8 cellular contexts compared by ENCODE assay signal in genomic region chr1:108746382-108747127, GRCh38. TPM values are rescaled to one million over a fixed set of nuclear protein-coding genes. Genes with fewer than 3 reads are reported as not detected.
DNase-seq lines count a peak whose midpoint lies in the region; ATAC-seq and TF ChIP-seq lines count a peak whose summit lies in the region.

TSS of gene STXBP3 (plus strand) at chr1:108746674. CDS start at chr1:108746738, 64 bp downstream.

- peaks cover 24% of the 10 kb centered on the region for H3K36me3 Mint-ChIP-seq in activated T-cell treated with anti-CD3 and anti-CD28 coated beads, Interleukin-2, amount 50 U/mL, for 24 hours (ENCODE audit: low read depth)

- DNase-seq in DMS53 (lab: John Stamatoyannopoulos, UW): peak; percentile 99
- peak; percentile 96 for DNase-seq in Jurkat, Clone E6-1 (ENCODE audit: low read depth, low spot score)
- peak; percentile 92 to 98 for DNase-seq in PC-9
- DNase-seq in activated T-cell treated with anti-CD3 and anti-CD28 coated beads, Interleukin-2, amount 50 U/mL, for 24 hours: peak; percentile 100
- DNase-seq in erythroblast (lab: John Stamatoyannopoulos, UW): peak; percentile 99 to 100
- DNase-seq in stimulated activated CD8-positive, alpha-beta memory T cell treated with anti-CD3 and anti-CD28 coated beads, Interleukin-7, amount 100 ng/mL, for 4 hours (ENCODE audit: low read depth in 2 of 2): peak; percentile 99 to 100

- peak within 1 kb of the TSS; percentile 96 for H3K27ac Mint-ChIP-seq in activated T-cell treated with anti-CD3 and anti-CD28 coated beads, Interleukin-2, amount 50 U/mL, for 24 hours

- H3K27me3 ChIP-seq in PC-9 (ENCODE audit: insufficient read depth, low read depth): no peaks in the 10 kb centered on the region
- no peaks in the 10 kb centered on the region for H3K27me3 ChIP-seq in muscle layer of colon (ENCODE audit: control insufficient read depth in 1 of 2, insufficient read depth in 2 of 2, low read length in 2 of 2)

- no peaks in the 10 kb centered on the region for H3K9me3 Mint-ChIP-seq in activated T-cell treated with anti-CD3 and anti-CD28 coated beads, Interleukin-2, amount 50 U/mL, for 24 hours

- H3K9ac ChIP-seq in muscle layer of colon (ENCODE audit: low read length): peak within 1 kb of the TSS; percentile 81

- no peaks in the 10 kb centered on the region for H3K27me3 Mint-ChIP-seq in activated T-cell treated with anti-CD3 and anti-CD28 coated beads, Interleukin-2, amount 50 U/mL, for 24 hours

- peaks cover 32% of the 10 kb centered on the region for H3K79me2 ChIP-seq in PC-9 (ENCODE audit: low read depth)

- H2AFZ ChIP-seq in PC-9: peak within 1 kb of the TSS; percentile 96

- H3K4me1 ChIP-seq in PC-9 (replicated peaks; ENCODE audit: insufficient read depth) (peaks cover 13% of the 10 kb centered on the region), muscle layer of colon (ENCODE audit: insufficient read depth, low read length) (peaks cover 27% of the 10 kb centered on the region)

- H4K20me1 ChIP-seq in PC-9 (ENCODE audit: insufficient read depth): no peaks in the 10 kb centered on the region

- BruUV-seq in PC-9 (replicated peaks; lab: Mats Ljungman, UMichigan): TSS peak; percentile 82

- peak within 1 kb of the TSS; percentile 90 for H3K4me3 Mint-ChIP-seq in activated T-cell treated with anti-CD3 and anti-CD28 coated beads, Interleukin-2, amount 50 U/mL, for 24 hours

- peaks cover 37% of the 10 kb centered on the region for H3K4me1 Mint-ChIP-seq in activated T-cell treated with anti-CD3 and anti-CD28 coated beads, Interleukin-2, amount 50 U/mL, for 24 hours (ENCODE audit: low read depth)

- H3K36me3 ChIP-seq in PC-9 (ENCODE audit: low read depth) (no peaks in the 10 kb centered on the region), muscle layer of colon (ENCODE audit: insufficient read depth, low read length) (no peaks in the 10 kb centered on the region)

- H3K9me2 ChIP-seq in PC-9 (ENCODE audit: insufficient read depth): no peaks in the 10 kb centered on the region

- peaks cover 8% of the 10 kb centered on the region for H3F3A ChIP-seq in PC-9 (ENCODE audit: insufficient read depth, low read depth)

- H3K9me3 ChIP-seq in PC-9 (ENCODE audit: insufficient read depth, low read depth): no peaks in the 10 kb centered on the region
- no peaks in the 10 kb centered on the region for H3K9me3 ChIP-seq in muscle layer of colon (ENCODE audit: low read length)

- CTCF ChIA-PET in PC-9 (lab: Charles Lee): no interaction called here

- peak; percentile 98 for TF ChIP-seq CTCF in PC-9 (conservative IDR thresholded peaks at IDR 0.05)

- H3K4me2 ChIP-seq in PC-9: peak within 1 kb of the TSS; percentile 81

- POLR2A ChIA-PET in PC-9 (lab: Charles Lee; ENCODE audit: unreplicated experiment): interaction anchor here (0.6 kb wide), 3 partner anchors 15 to 81 kb away, joined by 3 to 9 read pairs (median 6); no protein-coding TSS in a partner anchor

- H3K27ac ChIP-seq in PC-9 (peak within 1 kb of the TSS; percentile 83), muscle layer of colon (ENCODE audit: low read depth, low read length) (peak within 1 kb of the TSS; percentile 92)

- intact Hi-C loops in PC-9 (cut with micrococcal nuclease; ENCODE audit: unreplicated experiment): loop anchor here (1.0 to 2.0 kb wide), 5 partner anchors 26 to 296 kb away; partner anchors contain the start of genes HENMT1, PRPF38B and WDR47

- TF ChIP-seq POLR2A in erythroblast (IDR thresholded peaks at IDR 0.05; ENCODE audit: low read length): peak; percentile 98

- H3K4me3 ChIP-seq in Jurkat, Clone E6-1 (ENCODE audit: low read length): peak within 1 kb of the TSS; percentile 85
- H3K4me3 ChIP-seq in PC-9 (peak within 1 kb of the TSS; percentile 77), muscle layer of colon (ENCODE audit: low read depth in 1 of 2, low read length in 2 of 2) (peak within 1 kb of the TSS; percentile 61 to 85)

- peak; percentile 87 for ATAC-seq in GM21576 (IDR thresholded peaks at IDR 0.05; ENCODE audit: unreplicated experiment)

RNA-seq across cellular contexts. Expression of gene STXBP3, which starts in this region (rescaled TPM):
- 25.9 TPM for polyA plus RNA-seq in Jurkat, Clone E6-1 (2012; ENCODE audit: insufficient read depth, insufficient read length)
- total RNA-seq in PC-9 (2021): 31.8 and 37.0 TPM in 2 replicates

Comparison
In these comparisons a context has a peak if more than half of its experiments do, and no peak if none do; other contexts are left out.
1. Peak in every context shown above with its lines: DNase-seq, ATAC-seq, H3K4me3 ChIP-seq and H3K27ac ChIP-seq.